In genomic region chr1:24567792-24568388, GRCh38 we compare ENCODE assay signal across 1 cellular context.
A peak's percentile ranks its signal among the peaks of the same experiment; 100 is the strongest.
TF ChIP-seq lines count a peak whose summit lies in the region.

No MANE protein-coding gene starts in this region.

TF ChIP-seq in liver, 16 proteins besides CTCF, POLR2A, EP300 and RAD21 (continued from another document):
- TF ChIP-seq JUND (IDR thresholded peaks at IDR 0.05), result peak; percentile 56 to 89
